13 cellular contexts compared by ENCODE assay signal in genomic region chr4:33837043-33837442, GRCh38.
DNase-seq lines count a peak whose midpoint lies in the region; FAIRE-seq and TF ChIP-seq lines count a peak whose summit lies in the region.
"Had no signal": no experiment of that assay in that cellular context is flagged by ENCODE, and none has a peak within 500 bp of the region (broad histone marks: within the 10 kb centered on the region; RNA-seq: fewer than 3 reads in every experiment).

No MANE protein-coding gene starts in this region.

- H3K27ac ChIP-seq in smooth muscle cell (ENCODE audit: low read depth): peak overlapping the region; percentile 92
- no peak overlapping the region for H3K27ac ChIP-seq in Karpas-422 (ENCODE audit: low read length)
- H3K27ac ChIP-seq: thoracic aorta had no signal

- H3K9me3 ChIP-seq in smooth muscle cell (replicated peaks; ENCODE audit: low read depth): no peaks in the 10 kb centered on the region
- peaks cover 4% of the 10 kb centered on the region; the same call in 1 of the 2 replicates for H3K9me3 ChIP-seq in Karpas-422 (ENCODE audit: low read length)
- H3K9me3 ChIP-seq: thoracic aorta had no signal

- no peaks in the 10 kb centered on the region for H3K27me3 ChIP-seq in smooth muscle cell (ENCODE audit: low read depth)
- no peaks in the 10 kb centered on the region for H3K27me3 ChIP-seq in Karpas-422 (ENCODE audit: low read length)

- DNase-seq in H54 (ENCODE audit: insufficient read length, low spot score) (no peak), SW 1271 (lab: John Stamatoyannopoulos, UW) (peak; percentile 3 to 65), fibroblast of the aortic adventitia (ENCODE audit: low read depth) (peak; percentile 83), smooth muscle cell (lab: John Stamatoyannopoulos, UW; ENCODE audit: unreplicated experiment) (no peak), Karpas-422 (no peak), activated gamma-delta T cell (lab: John Stamatoyannopoulos, UW) (no peak), ecto neural progenitor cell (ENCODE audit: low spot score) (no peak), NCI-H524 (lab: John Stamatoyannopoulos, UW) (no peak)
- DNase-seq: activated CD4-positive, alpha-beta T cell treated with anti-CD3 and anti-CD28 coated beads, Interleukin-2, amount 50 U/mL, for 4 hours; DMS 273 treated with DMSO at 0.1 percent for 48 hours; KBM-7; NCI-H2029 treated with DMSO at 0.1 percent for 48 hours had no signal

- H3K9ac ChIP-seq in smooth muscle cell (ENCODE audit: low read depth) (no peak overlapping the region), Karpas-422 (ENCODE audit: low read length) (no peak overlapping the region)

- peaks cover 9% of the 10 kb centered on the region for H3K4me1 ChIP-seq in smooth muscle cell (ENCODE audit: low read depth)
- no peaks in the 10 kb centered on the region for H3K4me1 ChIP-seq in Karpas-422 (ENCODE audit: low read length)

- no peak overlapping the region for H3K4me3 ChIP-seq in fibroblast of the aortic adventitia (ENCODE audit: low read depth, low read length)
- H3K4me3 ChIP-seq in smooth muscle cell: no peak overlapping the region
- H3K4me3 ChIP-seq in Karpas-422 (ENCODE audit: low read length): no peak overlapping the region
- H3K4me3 ChIP-seq: thoracic aorta had no signal

- no peaks in the 10 kb centered on the region for H3K36me3 ChIP-seq in smooth muscle cell (ENCODE audit: low read depth)
- no peaks in the 10 kb centered on the region for H3K36me3 ChIP-seq in Karpas-422 (ENCODE audit: insufficient read depth, low read length)
- H3K36me3 ChIP-seq: thoracic aorta had no signal

- no peak for TF ChIP-seq POLR2A in H54 (IDR thresholded peaks at IDR 0.05; ENCODE audit: low read depth, low read length)

- H4K20me1 ChIP-seq in smooth muscle cell (ENCODE audit: low read depth) (no peaks in the 10 kb centered on the region), Karpas-422 (ENCODE audit: insufficient read depth, low read depth, low read length) (no peaks in the 10 kb centered on the region)

- H3K4me2 ChIP-seq in smooth muscle cell (peak overlapping the region; percentile 76), Karpas-422 (ENCODE audit: low read depth, low read length, poor library complexity, severe bottlenecking) (no peak overlapping the region)

- H3K79me2 ChIP-seq in smooth muscle cell (ENCODE audit: low read depth) (no peaks in the 10 kb centered on the region), Karpas-422 (ENCODE audit: low read length) (no peaks in the 10 kb centered on the region)

- H2AFZ ChIP-seq in smooth muscle cell (ENCODE audit: low read depth) (no peak overlapping the region), Karpas-422 (ENCODE audit: low read length) (no peak overlapping the region)

- no peaks in the 10 kb centered on the region for H3K9me2 ChIP-seq in Karpas-422 (replicated peaks; ENCODE audit: insufficient read depth, low read length)

- no peak for TF ChIP-seq CTCF in fibroblast of the aortic adventitia (IDR thresholded peaks at IDR 0.05; ENCODE audit: insufficient read depth, low read length)
- TF ChIP-seq CTCF in smooth muscle cell (IDR thresholded peaks at IDR 0.05; ENCODE audit: borderline replicate concordance, insufficient read depth, poor library complexity, severe bottlenecking): no peak

- peak; percentile 99 for FAIRE-seq in H54 (lab: Jason Lieb, UNC)

- WGBS in smooth muscle cell (ENCODE audit: low lambda C conversion rate): 0% methylated on average over 1 of the region's 1 CpG

- H3F3A ChIP-seq in smooth muscle cell (ENCODE audit: low read depth): peaks cover 13% of the 10 kb centered on the region

Comparison
In these comparisons a context has a peak if more than half of its experiments do, and no peak if none do; other contexts are left out.
1. DNase-seq: peak in SW 1271 (2 of 2) and fibroblast of the aortic adventitia (single experiment); none in H54 (single experiment), smooth muscle cell (single experiment), Karpas-422 (single experiment), activated gamma-delta T cell (single experiment), ecto neural progenitor cell (single experiment) and NCI-H524 (0 of 2).